ENCODE assay signal across 14 cellular contexts in genomic region chr3:3081659-3082546, GRCh38. TPM values are rescaled to one million over a fixed set of nuclear protein-coding genes. Genes with fewer than 3 reads are reported as not detected.
DNase-seq lines count a peak whose midpoint lies in the region; ATAC-seq, FAIRE-seq and TF ChIP-seq lines count a peak whose summit lies in the region.
"Had no signal": no experiment of that assay in that cellular context is flagged by ENCODE, and none has a peak within 500 bp of the region (broad histone marks: within the 10 kb centered on the region; RNA-seq: fewer than 3 reads in every experiment).

No MANE protein-coding gene starts in this region.

- H3K36me3 ChIP-seq in GM12878 (ENCODE audit: control insufficient read depth in 2 of 2, insufficient read depth in 2 of 2, low read length in 1 of 2) (no peaks in the 10 kb centered on the region), ovary (no peaks in the 10 kb centered on the region)
- H3K36me3 ChIP-seq: esophagus squamous epithelium had no signal

- H3K9me3 ChIP-seq in GM12878 (replicated peaks; ENCODE audit: control insufficient read depth, insufficient read depth, low read length) (no peaks in the 10 kb centered on the region; the same call in 2 of the 3 replicates), ovary (no peaks in the 10 kb centered on the region)
- H3K9me3 ChIP-seq: esophagus squamous epithelium had no signal

- no peak for TF ChIP-seq CTCF in GM12878 (IDR thresholded peaks at IDR 0.05 in 2 of 3, conservative IDR thresholded peaks at IDR 0.05 in 1 of 3; ENCODE audit: control insufficient read depth in 2 of 3, extremely low read depth in 1 of 3, insufficient read depth in 1 of 3, low read depth in 3 of 3, low read length in 3 of 3)
- no peak for TF ChIP-seq CTCF in ovary (IDR thresholded peaks at IDR 0.05)
- no peak for TF ChIP-seq CTCF in CD14-positive monocyte (IDR thresholded peaks at IDR 0.05)

- peaks cover 0 to 2% (median 0%) of the 10 kb centered on the region in 3 donors for H3K27me3 Mint-ChIP-seq in CD14-positive monocyte (ENCODE audit: low read depth in 3 of 3)

- SMC1A ChIA-PET in GM12878 (lab: Charles Lee; ENCODE audit: uncharacterized antibody, unreplicated experiment): interaction anchor here (0.6 to 1.7 kb wide), 5 partner anchors 11 to 107 kb away, joined by 3 to 5 read pairs (median 3); partner anchors contain the start of gene IL5RA

- POLR2A ChIA-PET in GM12878 (lab: Charles Lee): no interaction called here

- no peak overlapping the region for H3K9ac ChIP-seq in GM12878 (ENCODE audit: control insufficient read depth, insufficient read depth, low read length)

- no peak for TF ChIP-seq POLR2A in GM12878 (IDR thresholded peaks at IDR 0.05; ENCODE audit: low read depth, low read length)
- TF ChIP-seq POLR2A in ovary (IDR thresholded peaks at IDR 0.05): no peak

- H3K4me1 Mint-ChIP-seq in CD14-positive monocyte: peaks cover 5% of the 10 kb centered on the region

- H3K4me3 Mint-ChIP-seq in CD14-positive monocyte: no peak overlapping the region
- H3K4me3 Mint-ChIP-seq: activated T-helper 17 cell treated with anti-CD3 and anti-CD28 coated beads, Interleukin-2, amount 50 U/mL, for 72 hours; nephron progenitor cell had no signal

- ATAC-seq in GM18909 (IDR thresholded peaks at IDR 0.05; ENCODE audit: poor library complexity, unreplicated experiment) (peak; percentile 84), GM21619 (IDR thresholded peaks at IDR 0.05; ENCODE audit: unreplicated experiment) (peak; percentile 78), HG03097 (IDR thresholded peaks at IDR 0.05; ENCODE audit: low FRiP score, unreplicated experiment) (peak; percentile 70), GM12878 (peak; percentile 87)
- ATAC-seq: activated T-helper 17 cell treated with anti-CD3 and anti-CD28 coated beads, Interleukin-2, amount 50 U/mL, for 72 hours; K562 had no signal

- peak overlapping the region; percentile 34 for H3K27ac ChIP-seq in GM12878 (ENCODE audit: control insufficient read depth, insufficient read depth)
- no peak overlapping the region for H3K27ac ChIP-seq in ovary
- H3K27ac ChIP-seq: esophagus squamous epithelium had no signal

- 7% methylated on average over 9 of the region's 9 CpGs for WGBS in GM12878 (ENCODE audit: insufficient coverage, insufficient replicate concordance, low lambda C conversion rate, missing lambda C conversion rate)
- 77 to 84% (median 78%) methylated on average over 9 of the region's 9 CpGs for WGBS in ovary, 3 donors

- H2AFZ ChIP-seq in GM12878 (ENCODE audit: control insufficient read depth, low read depth, low read length): no peak overlapping the region; the same call in 1 of the 2 replicates

- no TSS peak for BruUV-seq in GM12878 (replicated peaks; lab: Mats Ljungman, UMichigan)

- no peaks in the 10 kb centered on the region for H3K79me2 ChIP-seq in GM12878 (ENCODE audit: control insufficient read depth, insufficient read depth, low read length)

- H3K4me1 ChIP-seq in GM12878 (ENCODE audit: control insufficient read depth, insufficient read depth, low read length) (peaks cover 23% of the 10 kb centered on the region), ovary (ENCODE audit: insufficient read depth) (no peaks in the 10 kb centered on the region)
- H3K4me1 ChIP-seq: esophagus squamous epithelium had no signal

- DNase-seq in GM12878 (ENCODE audit: low read depth, low spot score): peak; percentile 43
- DNase-seq in ovary: no peak
- DNase-seq in CD14-positive monocyte (ENCODE audit: low spot score): no peak
- DNase-seq in medulla oblongata (ENCODE audit: extremely low spot score): no peak
- DNase-seq in DMS 273 (lab: John Stamatoyannopoulos, UW; ENCODE audit: unreplicated experiment): no peak
- DNase-seq: esophagus squamous epithelium; nephron progenitor cell; stimulated activated CD4-positive, alpha-beta T cell treated with anti-CD3 and anti-CD28 coated beads, Interleukin-12 subunit alpha, Interleukin-12 subunit beta, amount 100 ng/mL, for 4 hours had no signal

- CTCF ChIA-PET in GM12878 (lab: Yijun Ruan, JAX): interaction anchor here (1.0 kb wide), 1 partner anchor 25 kb away, joined by 3 read pairs; no protein-coding TSS in a partner anchor

- no peaks in the 10 kb centered on the region for H3K36me3 Mint-ChIP-seq in CD14-positive monocyte

- H3K4me2 ChIP-seq in GM12878 (ENCODE audit: control insufficient read depth, insufficient read depth): peak overlapping the region; percentile 80

- H3K4me3 ChIP-seq in GM12878: no peak overlapping the region
- H3K4me3 ChIP-seq in ovary: no peak overlapping the region
- H3K4me3 ChIP-seq: esophagus squamous epithelium, K562 had no signal

- no peaks in the 10 kb centered on the region for H4K20me1 ChIP-seq in GM12878 (ENCODE audit: control insufficient read depth, insufficient read depth)

- TF ChIP-seq RAD21 in GM12878 (IDR thresholded peaks at IDR 0.05; ENCODE audit: insufficient read depth, low read depth, low read length): no peak

- H3K27me3 ChIP-seq in GM12878 (replicated peaks in 1 of 2; ENCODE audit: control insufficient read depth in 2 of 2, insufficient read depth in 2 of 2, low read length in 1 of 2): no peaks in the 10 kb centered on the region
- no peaks in the 10 kb centered on the region for H3K27me3 ChIP-seq in ovary
- H3K27me3 ChIP-seq: esophagus squamous epithelium had no signal

- in situ Hi-C loops in GM12878 (cut with MboI): no loop called here

- intact Hi-C loops in GM12878 (cut with micrococcal nuclease; ENCODE audit: unreplicated experiment): no loop called here
- intact Hi-C loops in ovary (cut with DNase I): loop anchor here in 1 of 4 donors (5.0 kb wide), 1 partner anchor 1065 kb away; no protein-coding TSS in a partner anchor
- intact Hi-C loops in CD14-positive monocyte (cut with micrococcal nuclease): no loop called here

- peak; percentile 65 for FAIRE-seq in GM12878 (lab: Jason Lieb, UNC)
- FAIRE-seq: K562 had no signal

- RAD21 ChIA-PET in GM12878 (lab: Charles Lee; ENCODE audit: unreplicated experiment): no interaction called here

- H3K27ac Mint-ChIP-seq in CD14-positive monocyte: no peak overlapping the region
- H3K27ac Mint-ChIP-seq: activated T-helper 17 cell treated with anti-CD3 and anti-CD28 coated beads, Interleukin-2, amount 50 U/mL, for 72 hours; nephron progenitor cell had no signal

- TF ChIP-seq EP300 in GM12878 (IDR thresholded peaks at IDR 0.05; ENCODE audit: borderline replicate concordance in 1 of 2, control insufficient read depth in 1 of 2, low read depth in 2 of 2, low read length in 2 of 2) (no peak), ovary (IDR thresholded peaks at IDR 0.05) (no peak)

- no peaks in the 10 kb centered on the region for H3K9me3 Mint-ChIP-seq in CD14-positive monocyte
- H3K9me3 Mint-ChIP-seq: activated T-helper 17 cell treated with anti-CD3 and anti-CD28 coated beads, Interleukin-2, amount 50 U/mL, for 72 hours; nephron progenitor cell had no signal

TF ChIP-seq in GM12878, 131 proteins besides CTCF, POLR2A, EP300 and RAD21:
- TF ChIP-seq TCF3 (IDR thresholded peaks at IDR 0.05; ENCODE audit: borderline replicate concordance, insufficient read depth, low read depth, low read length) (peak; percentile 61; the same call in 1 of the 2 replicates), SMC3 (IDR thresholded peaks at IDR 0.05; ENCODE audit: borderline replicate concordance, low read length) (no peak), POU2F2 (IDR thresholded peaks at IDR 0.05; ENCODE audit: borderline replicate concordance, low read depth, low read length) (peak; percentile 59; the same call in 1 of the 3 replicates)

RNA-seq across cellular contexts. Expression of gene IL5RA, which starts 28.3 kb away (rescaled TPM):
- 0.33 and 0.51 TPM in 2 replicates for total RNA-seq in GM12878 (2013; cell fraction: nucleolus; rRNA removed)
- total RNA-seq in GM12878 (2014; rRNA removed) (0.65 TPM in 1 of 2 replicates, not detected in the other), GM12878 (2014; rRNA removed; fragmentation: Illumina TruSeq; extraction: Trizol) (0.09 and 0.18 TPM in 2 replicates), GM12878 (2021) (0.19 TPM in 1 of 2 replicates, not detected in the other), ovary (1 to 10 TPM in 3 of 7 donors, under 1 TPM in 2, not detected in 2; 0.55 to 7.9 (median 1.3) TPM)
- polyA plus RNA-seq in GM12878 (2011; ENCODE audit: low read depth): not detected
- polyA plus RNA-seq in GM12878 (2011; rRNA removed) (not detected in 2 replicates), GM12878 (2014; fragmentation: Illumina TruSeq; extraction: Trizol) (0.30 and 0.53 TPM in 2 replicates), GM12878 (2014; fragmentation: Nextera tagmentation; extraction: Ambion mirVana) (under 1 TPM in 1 of 2 experiments, not detected in 1; 0.04 TPM), GM12878 (2014; rRNA removed) (0.10 and 0.13 TPM in 2 replicates), GM12878 (2016; fragmentation: Nextera tagmentation; extraction: Ambion mirVana) (not detected), ovary (under 1 TPM; 0.07 to 0.63 TPM), CD14-positive monocyte (not detected)
- not detected in 2 replicates for polyA plus RNA-seq in GM12878 (2011; cell fraction: cytosol; rRNA removed)
- polyA plus RNA-seq in GM12878 (2011; cell fraction: nucleus; rRNA removed): not detected in 2 replicates
- 0.06 TPM in 1 of 2 replicates, not detected in the other for polyA plus RNA-seq in GM12878 (2012)
- polyA minus RNA-seq in GM12878 (2011; rRNA and poly(A)+ RNA removed): not detected in 2 replicates
- polyA minus RNA-seq in GM12878 (2011; cell fraction: cytosol; rRNA and poly(A)+ RNA removed): not detected in 2 replicates
- polyA minus RNA-seq in GM12878 (2011; cell fraction: nucleus; rRNA and poly(A)+ RNA removed): not detected in 2 replicates
- total RNA-seq: RPMI7951 had no signal

RNA-seq across cellular contexts. Expression of gene TRNT1, which starts 44.8 kb away (rescaled TPM):
- total RNA-seq in GM12878 (2013; cell fraction: nucleolus; rRNA removed): 93.7 and 102 TPM in 2 replicates
- 33.6 and 35.4 TPM in 2 replicates for total RNA-seq in GM12878 (2014; rRNA removed)
- 34.6 and 37.9 TPM in 2 replicates for total RNA-seq in GM12878 (2014; rRNA removed; fragmentation: Illumina TruSeq; extraction: Trizol)
- 28.1 and 33.8 TPM in 2 replicates for total RNA-seq in GM12878 (2021)
- 12.1 TPM for polyA plus RNA-seq in GM12878 (2011; ENCODE audit: low read depth)
- 28.6 and 46.8 TPM in 2 replicates for polyA plus RNA-seq in GM12878 (2011; rRNA removed)
- 6.1 and 7.4 TPM in 2 replicates for polyA plus RNA-seq in GM12878 (2011; cell fraction: cytosol; rRNA removed)
- polyA plus RNA-seq in GM12878 (2011; cell fraction: nucleus; rRNA removed): 36.2 and 51.5 TPM in 2 replicates
- 18.2 and 20.5 TPM in 2 replicates for polyA plus RNA-seq in GM12878 (2012)
- 34.1 and 42.7 TPM in 2 replicates for polyA plus RNA-seq in GM12878 (2014; fragmentation: Illumina TruSeq; extraction: Trizol)
- polyA plus RNA-seq in GM12878 (2014; fragmentation: Nextera tagmentation; extraction: Ambion mirVana): 10 to 100 TPM; 37.9 to 45.1 TPM
- 32.2 and 35.5 TPM in 2 replicates for polyA plus RNA-seq in GM12878 (2014; rRNA removed)
- 10 to 100 TPM; 54.4 to 54.9 TPM for polyA plus RNA-seq in GM12878 (2016; fragmentation: Nextera tagmentation; extraction: Ambion mirVana)
- polyA minus RNA-seq in GM12878 (2011; rRNA and poly(A)+ RNA removed): 19.9 and 21.6 TPM in 2 replicates
- 6.3 and 8.2 TPM in 2 replicates for polyA minus RNA-seq in GM12878 (2011; cell fraction: cytosol; rRNA and poly(A)+ RNA removed)
- 38.8 and 69.7 TPM in 2 replicates for polyA minus RNA-seq in GM12878 (2011; cell fraction: nucleus; rRNA and poly(A)+ RNA removed)
- total RNA-seq in ovary: 10 to 100 TPM; 13.1 to 29.0 (median 17.5) TPM
- 10 to 100 TPM in 1 of 2 donors, 1 to 10 TPM in 1; 8.5 to 15.5 TPM for polyA plus RNA-seq in ovary
- 10 to 100 TPM; 10.3 to 15.8 TPM for polyA plus RNA-seq in CD14-positive monocyte
